8 cellular contexts compared by ENCODE assay signal in genomic region chrX:41275661-41276609, GRCh38. TPM values are rescaled to one million over a fixed set of nuclear protein-coding genes. Genes with fewer than 3 reads are reported as not detected.
DNase-seq lines count a peak whose midpoint lies in the region; TF ChIP-seq lines count a peak whose summit lies in the region.

No MANE protein-coding gene starts in this region.

- peak overlapping the region; percentile 83 to 88 for H3K4me3 Mint-ChIP-seq in CD14-positive monocyte

- TF ChIP-seq CTCF in CD14-positive monocyte (IDR thresholded peaks at IDR 0.05) = peak; percentile 35
- TF ChIP-seq CTCF in GM20000 (IDR thresholded peaks at IDR 0.05; ENCODE audit: extremely low read depth, missing control alignments) = peak; percentile 29
- TF ChIP-seq CTCF in coronary artery (IDR thresholded peaks at IDR 0.05) = no peak

- H3K4me3 ChIP-seq in coronary artery = peak overlapping the region; percentile 77

- DNase-seq in CD14-positive monocyte (ENCODE audit: low spot score) = no peak
- DNase-seq in GM20000 (ENCODE audit: low spot score) = peak; percentile 72
- DNase-seq in NCI-H1417 treated with DMSO at 0.1 percent for 48 hours (lab: John Stamatoyannopoulos, UW) = peak; percentile 35
- DNase-seq in activated CD4-positive, alpha-beta T cell treated with anti-CD3 and anti-CD28 coated beads for 24 hours (ENCODE audit: low read depth in 2 of 2) = peak; percentile 34 to 39
- no peak for DNase-seq in coronary artery (ENCODE audit: low spot score)
- DNase-seq in left kidney (ENCODE audit: low read depth, low spot score) = peak; percentile 91
- peak; percentile 40 for DNase-seq in stimulated activated CD4-positive, alpha-beta T cell treated with anti-CD3 and anti-CD28 coated beads, Interleukin-1b, Interleukin-23, amount 100 ng/mL, for 48 hours
- DNase-seq in NCI-H187 treated with DMSO at 0.1 percent for 48 hours (lab: John Stamatoyannopoulos, UW) = no peak

- peaks cover 0 to 1% (median 0%) of the 10 kb centered on the region in 7 donors for H3K9me3 Mint-ChIP-seq in CD14-positive monocyte

- intact Hi-C loops in CD14-positive monocyte (cut with micrococcal nuclease) = loop anchor here in 1 of 2 donors (10.0 kb wide), 1 partner anchor 59 kb away; the partner anchor contains the start of gene DDX3X

- no peaks in the 10 kb centered on the region for H3K36me3 Mint-ChIP-seq in CD14-positive monocyte

- peaks cover 0 to 50% (median 0%) of the 10 kb centered on the region in 3 donors for H3K27me3 Mint-ChIP-seq in CD14-positive monocyte (ENCODE audit: low read depth in 3 of 3)

- peak overlapping the region in 6 of 7 donors; percentile 46 to 83 (median 70) for H3K27ac Mint-ChIP-seq in CD14-positive monocyte

- peaks cover 12% of the 10 kb centered on the region for H3K4me1 Mint-ChIP-seq in CD14-positive monocyte

- H3K27ac ChIP-seq in coronary artery = peak overlapping the region; percentile 37 to 63

RNA-seq across cellular contexts. Expression of gene DDX3X, which starts 58.0 kb away (rescaled TPM):
- polyA plus RNA-seq in CD14-positive monocyte = 100 to 1,000 TPM; 200 to 280 TPM

Comparison
In these comparisons a context has a peak if more than half of its experiments do, and no peak if none do; other contexts are left out.
1. DNase-seq: peak in GM20000 (single experiment), NCI-H1417 treated with DMSO at 0.1 percent for 48 hours (single experiment), activated CD4-positive, alpha-beta T cell treated with anti-CD3 and anti-CD28 coated beads for 24 hours (2 of 2), left kidney (single experiment) and stimulated activated CD4-positive, alpha-beta T cell treated with anti-CD3 and anti-CD28 coated beads, Interleukin-1b, Interleukin-23, amount 100 ng/mL, for 48 hours (single experiment); none in CD14-positive monocyte (single experiment), coronary artery (single experiment) and NCI-H187 treated with DMSO at 0.1 percent for 48 hours (single experiment).